Comparison of ENCODE assay signal across 1 cellular context in the genomic region with DNA sequence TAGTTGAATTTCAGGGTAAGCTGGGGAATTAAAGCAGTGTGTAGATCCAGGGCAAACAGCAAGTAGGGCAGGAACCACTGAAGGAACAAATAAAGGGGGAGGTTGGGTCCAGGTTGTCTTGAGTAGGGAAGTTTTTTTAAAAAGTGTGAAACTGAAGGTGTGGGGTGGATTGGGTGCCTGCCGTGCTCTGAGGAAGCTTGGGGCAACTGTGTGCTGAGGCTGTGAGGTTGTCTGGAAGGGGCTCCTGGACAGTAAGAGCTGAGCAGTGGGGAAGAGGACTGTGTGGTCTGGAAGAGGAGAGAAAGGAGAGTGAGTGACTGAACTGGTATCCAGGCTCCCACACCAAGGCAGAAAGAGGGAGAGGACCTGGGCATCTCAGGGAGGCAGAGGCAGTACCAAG.
TF ChIP-seq lines count a peak whose summit lies in the region.

No MANE protein-coding gene starts in this region.

TF ChIP-seq in IMR-90, 13 proteins besides CTCF, POLR2A, EP300 and RAD21:
- no peak for TF ChIP-seq MXI1 (IDR thresholded peaks at IDR 0.05; ENCODE audit: borderline replicate concordance, low read depth, low read length)
- TF ChIP-seq, protein P1, sequence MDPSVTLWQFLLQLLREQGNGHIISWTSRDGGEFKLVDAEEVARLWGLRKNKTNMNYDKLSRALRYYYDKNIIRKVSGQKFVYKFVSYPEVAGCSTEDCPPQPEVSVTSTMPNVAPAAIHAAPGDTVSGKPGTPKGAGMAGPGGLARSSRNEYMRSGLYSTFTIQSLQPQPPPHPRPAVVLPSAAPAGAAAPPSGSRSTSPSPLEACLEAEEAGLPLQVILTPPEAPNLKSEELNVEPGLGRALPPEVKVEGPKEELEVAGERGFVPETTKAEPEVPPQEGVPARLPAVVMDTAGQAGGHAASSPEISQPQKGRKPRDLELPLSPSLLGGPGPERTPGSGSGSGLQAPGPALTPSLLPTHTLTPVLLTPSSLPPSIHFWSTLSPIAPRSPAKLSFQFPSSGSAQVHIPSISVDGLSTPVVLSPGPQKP (IDR thresholded peaks at IDR 0.05; ENCODE audit: borderline replicate concordance, low read depth, low read length): no peak
- TF ChIP-seq, protein P2, sequence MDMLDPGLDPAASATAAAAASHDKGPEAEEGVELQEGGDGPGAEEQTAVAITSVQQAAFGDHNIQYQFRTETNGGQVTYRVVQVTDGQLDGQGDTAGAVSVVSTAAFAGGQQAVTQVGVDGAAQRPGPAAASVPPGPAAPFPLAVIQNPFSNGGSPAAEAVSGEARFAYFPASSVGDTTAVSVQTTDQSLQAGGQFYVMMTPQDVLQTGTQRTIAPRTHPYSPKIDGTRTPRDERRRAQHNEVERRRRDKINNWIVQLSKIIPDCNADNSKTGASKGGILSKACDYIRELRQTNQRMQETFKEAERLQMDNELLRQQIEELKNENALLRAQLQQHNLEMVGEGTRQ (IDR thresholded peaks at IDR 0.05; ENCODE audit: low read depth, low read length): no peak
- no peak for TF ChIP-seq BHLHE40 (IDR thresholded peaks at IDR 0.05; ENCODE audit: low read depth, low read length)
- no peak for TF ChIP-seq FOS (IDR thresholded peaks at IDR 0.05; ENCODE audit: low read depth, low read length)
- TF ChIP-seq RCOR1 (IDR thresholded peaks at IDR 0.05; ENCODE audit: insufficient replicate concordance, low read length): no peak
- no peak for TF ChIP-seq SMC3 (IDR thresholded peaks at IDR 0.05; ENCODE audit: low read depth, low read length)
- no peak for TF ChIP-seq RFX5 (IDR thresholded peaks at IDR 0.05; ENCODE audit: low read depth, low read length)
- no peak for TF ChIP-seq MAZ (IDR thresholded peaks at IDR 0.05; ENCODE audit: borderline replicate concordance, low read depth, low read length)
- TF ChIP-seq CEBPB (IDR thresholded peaks at IDR 0.05; ENCODE audit: low read depth, low read length): no peak
- TF ChIP-seq MAFK (IDR thresholded peaks at IDR 0.05; ENCODE audit: low read depth, low read length): no peak
- no peak for TF ChIP-seq CHD1 (IDR thresholded peaks at IDR 0.05; ENCODE audit: low read depth, low read length)
- TF ChIP-seq NFE2L2 (IDR thresholded peaks at IDR 0.05; ENCODE audit: low read depth, low read length): no peak
